1 cellular context compared by ENCODE assay signal in the genomic region with DNA sequence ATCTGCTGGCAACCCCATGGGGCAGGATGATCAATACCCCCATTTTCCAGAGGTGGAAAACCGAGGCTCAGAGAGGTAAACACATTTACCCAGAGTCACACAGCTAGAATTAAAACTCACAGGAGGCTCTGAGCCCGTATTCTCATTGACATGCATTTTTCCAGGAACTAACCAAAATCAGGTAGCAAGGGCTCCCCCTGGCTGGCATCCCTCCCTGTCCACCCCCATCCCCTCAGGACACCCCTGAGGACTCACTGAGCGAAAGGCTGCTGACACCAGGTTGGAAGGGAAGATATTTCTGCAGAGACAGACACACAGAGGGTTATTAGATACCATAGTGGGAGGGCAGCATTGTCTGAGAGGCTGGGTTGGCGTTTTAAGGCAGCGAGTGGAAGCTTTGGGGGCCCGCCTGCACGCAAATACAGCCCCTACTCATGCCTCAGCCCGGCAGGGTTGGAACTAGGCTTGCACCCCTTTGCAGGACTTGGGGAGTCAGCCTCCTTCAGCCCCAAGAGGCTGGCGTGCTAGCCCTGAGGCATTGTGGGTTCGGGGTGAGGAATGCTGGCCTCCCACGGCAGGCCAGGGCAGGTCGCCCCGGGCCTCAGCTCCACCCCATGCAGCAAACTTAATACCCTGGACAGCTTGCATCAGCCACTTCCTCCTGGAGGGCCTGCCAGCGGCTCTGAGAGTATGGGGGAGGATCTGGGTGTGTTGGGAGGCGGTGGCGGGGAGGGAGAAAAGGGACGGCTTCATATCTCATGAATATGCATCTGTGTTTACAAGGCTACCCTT.
TF ChIP-seq lines count a peak whose summit lies in the region.

No MANE protein-coding gene starts in this region.

TF ChIP-seq in K562, 482 proteins besides CTCF, POLR2A, EP300 and RAD21 (continued from another document and continues in another):
- TF ChIP-seq, protein P1, sequence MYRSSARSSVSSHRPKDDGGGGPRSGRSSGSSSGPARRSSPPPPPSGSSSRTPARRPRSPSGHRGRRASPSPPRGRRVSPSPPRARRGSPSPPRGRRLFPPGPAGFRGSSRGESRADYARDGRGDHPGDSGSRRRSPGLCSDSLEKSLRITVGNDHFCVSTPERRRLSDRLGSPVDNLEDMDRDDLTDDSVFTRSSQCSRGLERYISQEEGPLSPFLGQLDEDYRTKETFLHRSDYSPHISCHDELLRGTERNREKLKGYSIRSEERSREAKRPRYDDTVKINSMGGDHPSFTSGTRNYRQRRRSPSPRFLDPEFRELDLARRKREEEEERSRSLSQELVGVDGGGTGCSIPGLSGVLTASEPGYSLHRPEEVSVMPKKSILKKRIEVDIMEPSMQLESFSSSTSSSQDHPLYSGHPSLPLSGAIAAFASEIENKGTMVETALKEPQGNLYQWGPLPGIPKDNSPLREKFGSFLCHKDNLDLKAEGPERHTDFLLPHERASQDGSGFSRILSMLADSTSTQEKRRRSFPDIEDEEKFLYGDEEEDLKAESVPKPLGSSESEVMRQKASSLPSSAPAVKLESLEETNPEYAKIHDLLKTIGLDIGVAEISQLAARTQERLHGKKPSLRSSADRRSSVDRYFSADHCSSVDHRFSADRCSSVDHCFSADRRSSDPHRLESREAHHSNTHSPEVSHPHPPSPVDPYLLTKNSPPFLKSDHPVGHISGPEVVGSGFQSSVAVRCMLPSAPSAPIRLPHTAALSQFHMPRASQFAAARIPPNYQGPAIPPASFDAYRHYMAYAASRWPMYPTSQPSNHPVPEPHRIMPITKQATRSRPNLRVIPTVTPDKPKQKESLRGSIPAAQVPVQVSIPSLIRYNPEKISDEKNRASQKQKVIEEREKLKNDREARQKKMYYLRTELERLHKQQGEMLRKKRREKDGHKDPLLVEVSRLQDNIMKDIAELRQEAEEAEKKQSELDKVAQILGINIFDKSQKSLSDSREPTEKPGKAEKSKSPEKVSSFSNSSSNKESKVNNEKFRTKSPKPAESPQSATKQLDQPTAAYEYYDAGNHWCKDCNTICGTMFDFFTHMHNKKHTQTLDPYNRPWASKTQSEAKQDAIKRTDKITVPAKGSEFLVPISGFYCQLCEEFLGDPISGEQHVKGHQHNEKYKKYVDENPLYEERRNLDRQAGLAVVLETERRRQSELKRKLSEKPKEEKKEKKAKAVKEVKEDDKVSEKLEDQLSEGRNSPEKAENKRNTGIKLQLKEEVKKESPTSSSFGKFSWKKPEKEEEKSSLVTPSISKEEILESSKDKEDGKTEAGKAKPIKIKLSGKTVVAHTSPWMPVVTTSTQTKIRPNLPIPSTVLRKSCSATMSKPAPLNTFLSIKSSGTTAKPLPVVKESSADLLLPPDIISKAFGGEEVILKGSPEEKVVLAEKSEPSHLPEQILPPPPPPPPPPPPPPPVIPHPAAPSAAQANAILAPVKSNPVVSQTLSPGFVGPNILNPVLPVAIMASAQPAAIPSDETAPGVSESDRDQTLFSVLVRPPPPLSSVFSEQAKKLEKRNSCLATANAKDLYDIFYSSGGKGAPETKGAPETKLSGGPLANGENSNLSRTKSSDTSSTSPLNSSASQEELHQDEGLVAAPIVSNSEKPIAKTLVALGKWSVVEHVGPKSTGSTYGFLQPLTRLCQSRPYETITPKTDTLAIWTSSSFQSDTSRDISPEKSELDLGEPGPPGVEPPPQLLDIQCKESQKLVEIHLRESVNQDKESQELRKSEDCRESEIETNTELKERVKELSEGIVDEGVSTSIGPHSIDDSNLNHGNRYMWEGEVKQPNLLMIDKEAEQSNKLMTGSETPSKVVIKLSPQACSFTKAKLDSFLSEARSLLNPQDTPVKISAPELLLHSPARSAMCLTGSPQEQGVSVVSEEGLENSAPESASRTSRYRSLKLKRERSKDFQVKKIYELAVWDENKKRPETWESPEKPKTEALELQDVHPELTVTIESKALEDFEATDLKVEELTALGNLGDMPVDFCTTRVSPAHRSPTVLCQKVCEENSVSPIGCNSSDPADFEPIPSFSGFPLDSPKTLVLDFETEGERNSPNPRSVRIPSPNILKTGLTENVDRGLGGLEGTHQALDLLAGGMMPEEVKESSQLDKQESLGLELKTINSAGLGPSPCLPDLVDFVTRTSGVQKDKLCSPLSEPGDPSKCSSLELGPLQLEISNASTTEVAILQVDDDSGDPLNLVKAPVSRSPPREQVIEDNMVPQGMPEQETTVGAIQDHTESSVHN (IDR thresholded peaks at IDR 0.05; ENCODE audit: borderline replicate concordance in 1 of 2, low read depth in 1 of 2): peak in 1 of 2 experiments; percentile 64; a peak in 1 of 4 replicates
- TF ChIP-seq U2AF1 (optimal IDR thresholded peaks at IDR 0.05; ENCODE audit: low read depth, low read length): no peak
- TF ChIP-seq, protein P2, sequence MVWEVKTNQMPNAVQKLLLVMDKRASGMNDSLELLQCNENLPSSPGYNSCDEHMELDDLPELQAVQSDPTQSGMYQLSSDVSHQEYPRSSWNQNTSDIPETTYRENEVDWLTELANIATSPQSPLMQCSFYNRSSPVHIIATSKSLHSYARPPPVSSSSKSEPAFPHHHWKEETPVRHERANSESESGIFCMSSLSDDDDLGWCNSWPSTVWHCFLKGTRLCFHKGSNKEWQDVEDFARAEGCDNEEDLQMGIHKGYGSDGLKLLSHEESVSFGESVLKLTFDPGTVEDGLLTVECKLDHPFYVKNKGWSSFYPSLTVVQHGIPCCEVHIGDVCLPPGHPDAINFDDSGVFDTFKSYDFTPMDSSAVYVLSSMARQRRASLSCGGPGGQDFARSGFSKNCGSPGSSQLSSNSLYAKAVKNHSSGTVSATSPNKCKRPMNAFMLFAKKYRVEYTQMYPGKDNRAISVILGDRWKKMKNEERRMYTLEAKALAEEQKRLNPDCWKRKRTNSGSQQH (CRISPR knock-in tag; IDR thresholded peaks at IDR 0.05): no peak
- no peak for TF ChIP-seq JUNB (CRISPR knock-in tag; conservative IDR thresholded peaks at IDR 0.05)
- TF ChIP-seq, protein P3, sequence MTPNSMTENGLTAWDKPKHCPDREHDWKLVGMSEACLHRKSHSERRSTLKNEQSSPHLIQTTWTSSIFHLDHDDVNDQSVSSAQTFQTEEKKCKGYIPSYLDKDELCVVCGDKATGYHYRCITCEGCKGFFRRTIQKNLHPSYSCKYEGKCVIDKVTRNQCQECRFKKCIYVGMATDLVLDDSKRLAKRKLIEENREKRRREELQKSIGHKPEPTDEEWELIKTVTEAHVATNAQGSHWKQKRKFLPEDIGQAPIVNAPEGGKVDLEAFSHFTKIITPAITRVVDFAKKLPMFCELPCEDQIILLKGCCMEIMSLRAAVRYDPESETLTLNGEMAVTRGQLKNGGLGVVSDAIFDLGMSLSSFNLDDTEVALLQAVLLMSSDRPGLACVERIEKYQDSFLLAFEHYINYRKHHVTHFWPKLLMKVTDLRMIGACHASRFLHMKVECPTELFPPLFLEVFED (CRISPR knock-in tag; conservative IDR thresholded peaks at IDR 0.05): no peak
- no peak for TF ChIP-seq ZNF274 (IDR thresholded peaks at IDR 0.05; ENCODE audit: borderline replicate concordance, low read depth, low read length)
- TF ChIP-seq BDP1 (IDR thresholded peaks at IDR 0.05; ENCODE audit: insufficient read depth, insufficient read length): no peak
- no peak for TF ChIP-seq DDX20 (tag; IDR thresholded peaks at IDR 0.05; ENCODE audit: low read depth)
- no peak for TF ChIP-seq TRIM28 (IDR thresholded peaks at IDR 0.05)
- TF ChIP-seq CBFB (CRISPR knock-in tag; IDR thresholded peaks at IDR 0.05): no peak; the same call in 1 of the 2 replicates
- TF ChIP-seq KLF6 (CRISPR knock-in tag; IDR thresholded peaks at IDR 0.05; ENCODE audit: borderline replicate concordance): peak; percentile 83
- no peak for TF ChIP-seq NBN (IDR thresholded peaks at IDR 0.05; ENCODE audit: low read depth)
- TF ChIP-seq TCF3 (CRISPR knock-in tag; IDR thresholded peaks at IDR 0.05): peak; percentile 46
- TF ChIP-seq, protein P4, sequence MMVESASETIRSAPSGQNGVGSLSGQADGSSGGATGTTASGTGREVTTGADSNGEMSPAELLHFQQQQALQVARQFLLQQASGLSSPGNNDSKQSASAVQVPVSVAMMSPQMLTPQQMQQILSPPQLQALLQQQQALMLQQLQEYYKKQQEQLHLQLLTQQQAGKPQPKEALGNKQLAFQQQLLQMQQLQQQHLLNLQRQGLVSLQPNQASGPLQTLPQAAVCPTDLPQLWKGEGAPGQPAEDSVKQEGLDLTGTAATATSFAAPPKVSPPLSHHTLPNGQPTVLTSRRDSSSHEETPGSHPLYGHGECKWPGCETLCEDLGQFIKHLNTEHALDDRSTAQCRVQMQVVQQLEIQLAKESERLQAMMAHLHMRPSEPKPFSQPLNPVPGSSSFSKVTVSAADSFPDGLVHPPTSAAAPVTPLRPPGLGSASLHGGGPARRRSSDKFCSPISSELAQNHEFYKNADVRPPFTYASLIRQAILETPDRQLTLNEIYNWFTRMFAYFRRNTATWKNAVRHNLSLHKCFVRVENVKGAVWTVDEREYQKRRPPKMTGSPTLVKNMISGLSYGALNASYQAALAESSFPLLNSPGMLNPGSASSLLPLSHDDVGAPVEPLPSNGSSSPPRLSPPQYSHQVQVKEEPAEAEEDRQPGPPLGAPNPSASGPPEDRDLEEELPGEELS (CRISPR knock-in tag; IDR thresholded peaks at IDR 0.05; ENCODE audit: borderline replicate concordance): peak; percentile 30; the same call in 1 of the 2 replicates
- TF ChIP-seq, protein P5, sequence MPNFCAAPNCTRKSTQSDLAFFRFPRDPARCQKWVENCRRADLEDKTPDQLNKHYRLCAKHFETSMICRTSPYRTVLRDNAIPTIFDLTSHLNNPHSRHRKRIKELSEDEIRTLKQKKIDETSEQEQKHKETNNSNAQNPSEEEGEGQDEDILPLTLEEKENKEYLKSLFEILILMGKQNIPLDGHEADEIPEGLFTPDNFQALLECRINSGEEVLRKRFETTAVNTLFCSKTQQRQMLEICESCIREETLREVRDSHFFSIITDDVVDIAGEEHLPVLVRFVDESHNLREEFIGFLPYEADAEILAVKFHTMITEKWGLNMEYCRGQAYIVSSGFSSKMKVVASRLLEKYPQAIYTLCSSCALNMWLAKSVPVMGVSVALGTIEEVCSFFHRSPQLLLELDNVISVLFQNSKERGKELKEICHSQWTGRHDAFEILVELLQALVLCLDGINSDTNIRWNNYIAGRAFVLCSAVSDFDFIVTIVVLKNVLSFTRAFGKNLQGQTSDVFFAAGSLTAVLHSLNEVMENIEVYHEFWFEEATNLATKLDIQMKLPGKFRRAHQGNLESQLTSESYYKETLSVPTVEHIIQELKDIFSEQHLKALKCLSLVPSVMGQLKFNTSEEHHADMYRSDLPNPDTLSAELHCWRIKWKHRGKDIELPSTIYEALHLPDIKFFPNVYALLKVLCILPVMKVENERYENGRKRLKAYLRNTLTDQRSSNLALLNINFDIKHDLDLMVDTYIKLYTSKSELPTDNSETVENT (CRISPR knock-in tag; IDR thresholded peaks at IDR 0.05): no peak
- peak; percentile 84; the same call in 1 of the 2 replicates for TF ChIP-seq KAT7 (CRISPR knock-in tag; IDR thresholded peaks at IDR 0.05; ENCODE audit: borderline replicate concordance)
- TF ChIP-seq, protein P6, sequence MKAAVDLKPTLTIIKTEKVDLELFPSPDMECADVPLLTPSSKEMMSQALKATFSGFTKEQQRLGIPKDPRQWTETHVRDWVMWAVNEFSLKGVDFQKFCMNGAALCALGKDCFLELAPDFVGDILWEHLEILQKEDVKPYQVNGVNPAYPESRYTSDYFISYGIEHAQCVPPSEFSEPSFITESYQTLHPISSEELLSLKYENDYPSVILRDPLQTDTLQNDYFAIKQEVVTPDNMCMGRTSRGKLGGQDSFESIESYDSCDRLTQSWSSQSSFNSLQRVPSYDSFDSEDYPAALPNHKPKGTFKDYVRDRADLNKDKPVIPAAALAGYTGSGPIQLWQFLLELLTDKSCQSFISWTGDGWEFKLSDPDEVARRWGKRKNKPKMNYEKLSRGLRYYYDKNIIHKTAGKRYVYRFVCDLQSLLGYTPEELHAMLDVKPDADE (conservative IDR thresholded peaks at IDR 0.05; ENCODE audit: control insufficient read depth, low read depth, low read length): 0 out of 2 replicates have a peak, but pooled peaks have one; percentile 70
- no peak for TF ChIP-seq TEAD4 (IDR thresholded peaks at IDR 0.05; ENCODE audit: low read length)
- TF ChIP-seq TEAD4 (CRISPR knock-in tag; IDR thresholded peaks at IDR 0.05; ENCODE audit: borderline replicate concordance): no peak
- no peak for TF ChIP-seq GABPB2 (CRISPR knock-in tag; conservative IDR thresholded peaks at IDR 0.05)
- TF ChIP-seq ZZZ3 (IDR thresholded peaks at IDR 0.05): no peak
- TF ChIP-seq RHOXF2B (CRISPR knock-in tag; conservative IDR thresholded peaks at IDR 0.05): 0 out of 2 replicates have a peak, but pooled peaks have one; percentile 47
- TF ChIP-seq FUS (optimal IDR thresholded peaks at IDR 0.05; ENCODE audit: low read depth, low read length): no peak
- no peak for TF ChIP-seq SRSF1 (IDR thresholded peaks at IDR 0.05; ENCODE audit: low read depth, low read length)
- no peak for TF ChIP-seq ZFP30 (CRISPR knock-in tag; IDR thresholded peaks at IDR 0.05; ENCODE audit: borderline replicate concordance)
- no peak for TF ChIP-seq HEY1 (CRISPR knock-in tag; IDR thresholded peaks at IDR 0.05; ENCODE audit: borderline replicate concordance)
- TF ChIP-seq, protein P7, sequence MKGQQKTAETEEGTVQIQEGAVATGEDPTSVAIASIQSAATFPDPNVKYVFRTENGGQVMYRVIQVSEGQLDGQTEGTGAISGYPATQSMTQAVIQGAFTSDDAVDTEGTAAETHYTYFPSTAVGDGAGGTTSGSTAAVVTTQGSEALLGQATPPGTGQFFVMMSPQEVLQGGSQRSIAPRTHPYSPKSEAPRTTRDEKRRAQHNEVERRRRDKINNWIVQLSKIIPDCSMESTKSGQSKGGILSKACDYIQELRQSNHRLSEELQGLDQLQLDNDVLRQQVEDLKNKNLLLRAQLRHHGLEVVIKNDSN (CRISPR knock-in tag; IDR thresholded peaks at IDR 0.05): 0 out of 2 replicates have a peak, but pooled peaks have one; percentile 13
- TF ChIP-seq ZNF507 (tag; conservative IDR thresholded peaks at IDR 0.05): no peak
- TF ChIP-seq, protein P8, sequence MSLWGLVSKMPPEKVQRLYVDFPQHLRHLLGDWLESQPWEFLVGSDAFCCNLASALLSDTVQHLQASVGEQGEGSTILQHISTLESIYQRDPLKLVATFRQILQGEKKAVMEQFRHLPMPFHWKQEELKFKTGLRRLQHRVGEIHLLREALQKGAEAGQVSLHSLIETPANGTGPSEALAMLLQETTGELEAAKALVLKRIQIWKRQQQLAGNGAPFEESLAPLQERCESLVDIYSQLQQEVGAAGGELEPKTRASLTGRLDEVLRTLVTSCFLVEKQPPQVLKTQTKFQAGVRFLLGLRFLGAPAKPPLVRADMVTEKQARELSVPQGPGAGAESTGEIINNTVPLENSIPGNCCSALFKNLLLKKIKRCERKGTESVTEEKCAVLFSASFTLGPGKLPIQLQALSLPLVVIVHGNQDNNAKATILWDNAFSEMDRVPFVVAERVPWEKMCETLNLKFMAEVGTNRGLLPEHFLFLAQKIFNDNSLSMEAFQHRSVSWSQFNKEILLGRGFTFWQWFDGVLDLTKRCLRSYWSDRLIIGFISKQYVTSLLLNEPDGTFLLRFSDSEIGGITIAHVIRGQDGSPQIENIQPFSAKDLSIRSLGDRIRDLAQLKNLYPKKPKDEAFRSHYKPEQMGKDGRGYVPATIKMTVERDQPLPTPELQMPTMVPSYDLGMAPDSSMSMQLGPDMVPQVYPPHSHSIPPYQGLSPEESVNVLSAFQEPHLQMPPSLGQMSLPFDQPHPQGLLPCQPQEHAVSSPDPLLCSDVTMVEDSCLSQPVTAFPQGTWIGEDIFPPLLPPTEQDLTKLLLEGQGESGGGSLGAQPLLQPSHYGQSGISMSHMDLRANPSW (CRISPR knock-in tag; IDR thresholded peaks at IDR 0.05): no peak
